In the genomic region with DNA sequence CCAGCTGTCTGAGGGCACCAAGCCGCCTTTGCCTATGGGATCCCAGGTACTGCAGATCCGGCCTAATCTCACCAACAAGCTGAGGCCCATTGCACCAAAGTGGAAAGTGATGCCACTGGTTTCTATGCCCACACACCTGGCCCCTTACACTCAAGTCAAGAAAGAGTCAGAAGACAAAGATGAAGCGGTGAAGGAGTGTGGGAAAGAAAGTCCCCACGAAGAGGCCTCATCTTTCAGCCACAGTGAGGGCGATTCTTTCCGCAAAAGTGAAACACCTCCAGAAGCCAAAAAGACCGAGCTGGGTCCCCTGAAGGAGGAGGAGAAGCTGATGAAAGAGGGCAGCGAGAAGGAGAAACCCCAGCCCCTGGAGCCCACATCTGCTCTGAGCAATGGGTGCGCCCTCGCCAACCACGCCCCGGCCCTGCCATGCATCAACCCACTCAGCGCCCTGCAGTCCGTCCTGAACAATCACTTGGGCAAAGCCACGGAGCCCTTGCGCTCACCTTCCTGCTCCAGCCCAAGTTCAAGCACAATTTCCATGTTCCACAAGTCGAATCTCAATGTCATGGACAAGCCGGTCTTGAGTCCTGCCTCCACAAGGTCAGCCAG, we compare ENCODE assay signal across 15 cellular contexts.
DNase-seq lines count a peak whose midpoint lies in the region; ATAC-seq lines count a peak whose summit lies in the region.
"Had no signal": no experiment of that assay in that cellular context is flagged by ENCODE, and none has a peak within 500 bp of the region (broad histone marks: within the 10 kb centered on the region; RNA-seq: fewer than 3 reads in every experiment).

No MANE protein-coding gene starts in this region.

- no peaks in the 10 kb centered on the region for H3K4me1 Mint-ChIP-seq in activated CD4-positive, alpha-beta T cell treated with anti-CD3 and anti-CD28 coated beads, Interleukin-2, amount 10 ng/mL, durations not matched to agents 7 days and 5 days
- no peaks in the 10 kb centered on the region for H3K4me1 Mint-ChIP-seq in activated naive CD4-positive, alpha-beta T cell treated with anti-CD3 and anti-CD28 coated beads, Interleukin-2, amount 10 ng/mL, durations not matched to agents 7 days and 5 days
- peaks cover 10% of the 10 kb centered on the region for H3K4me1 Mint-ChIP-seq in activated T-helper 17 cell treated with anti-CD3 and anti-CD28 coated beads, Interleukin-2, amount 50 U/mL, for 72 hours
- H3K4me1 Mint-ChIP-seq: CD4-positive, alpha-beta memory T cell had no signal

- CTCF ChIA-PET in activated CD4-positive, alpha-beta T cell treated with anti-CD3 and anti-CD28 coated beads, Interleukin-2, amount 10 ng/mL, durations not matched to agents 7 days and 5 days (lab: Charles Lee), result no interaction called here
- CTCF ChIA-PET in activated naive CD4-positive, alpha-beta T cell treated with anti-CD3 and anti-CD28 coated beads, Interleukin-2, amount 10 ng/mL, durations not matched to agents 7 days and 5 days (lab: Charles Lee), result no interaction called here

- ATAC-seq in activated naive CD4-positive, alpha-beta T cell treated with anti-CD3 and anti-CD28 coated beads, Interleukin-2, amount 50 U/mL, for 72 hours, result peak; percentile 18 to 78
- peak; percentile 81 for ATAC-seq in activated T-helper 17 cell treated with anti-CD3 and anti-CD28 coated beads, Interleukin-2, amount 50 U/mL, for 72 hours (replicated peaks)

- POLR2A ChIA-PET in activated CD4-positive, alpha-beta T cell treated with anti-CD3 and anti-CD28 coated beads, Interleukin-2, amount 10 ng/mL, durations not matched to agents 7 days and 5 days (lab: Charles Lee), result interaction anchor here (0.7 kb wide), 1 partner anchor 23 kb away, joined by 3 read pairs; no protein-coding TSS in a partner anchor

- no peak overlapping the region for H3K27ac Mint-ChIP-seq in activated CD4-positive, alpha-beta T cell treated with anti-CD3 and anti-CD28 coated beads, Interleukin-2, amount 10 ng/mL, durations not matched to agents 7 days and 5 days
- H3K27ac Mint-ChIP-seq in activated naive CD4-positive, alpha-beta T cell treated with anti-CD3 and anti-CD28 coated beads, Interleukin-2, amount 50 U/mL, for 72 hours, result no peak overlapping the region
- H3K27ac Mint-ChIP-seq in activated naive CD4-positive, alpha-beta T cell treated with anti-CD3 and anti-CD28 coated beads, Interleukin-2, amount 10 ng/mL, durations not matched to agents 7 days and 5 days, result no peak overlapping the region
- no peak overlapping the region for H3K27ac Mint-ChIP-seq in activated T-helper 17 cell treated with anti-CD3 and anti-CD28 coated beads, Interleukin-2, amount 50 U/mL, for 72 hours

- H3K4me3 Mint-ChIP-seq in activated CD4-positive, alpha-beta T cell treated with anti-CD3 and anti-CD28 coated beads, Interleukin-2, amount 10 ng/mL, durations not matched to agents 7 days and 5 days, result no peak overlapping the region
- no peak overlapping the region for H3K4me3 Mint-ChIP-seq in activated naive CD4-positive, alpha-beta T cell treated with anti-CD3 and anti-CD28 coated beads, Interleukin-2, amount 10 ng/mL, durations not matched to agents 7 days and 5 days
- no peak overlapping the region for H3K4me3 Mint-ChIP-seq in activated T-helper 17 cell treated with anti-CD3 and anti-CD28 coated beads, Interleukin-2, amount 50 U/mL, for 72 hours
- H3K4me3 Mint-ChIP-seq: CD4-positive, alpha-beta memory T cell had no signal

- peaks cover 2% of the 10 kb centered on the region for H3K9me3 Mint-ChIP-seq in activated CD4-positive, alpha-beta T cell treated with anti-CD3 and anti-CD28 coated beads, Interleukin-2, amount 10 ng/mL, durations not matched to agents 7 days and 5 days
- H3K9me3 Mint-ChIP-seq in activated naive CD4-positive, alpha-beta T cell treated with anti-CD3 and anti-CD28 coated beads, Interleukin-2, amount 50 U/mL, for 72 hours, result peaks cover 0 to 10% of the 10 kb centered on the region in 2 donors
- H3K9me3 Mint-ChIP-seq in activated naive CD4-positive, alpha-beta T cell treated with anti-CD3 and anti-CD28 coated beads, Interleukin-2, amount 10 ng/mL, durations not matched to agents 7 days and 5 days, result no peaks in the 10 kb centered on the region
- H3K9me3 Mint-ChIP-seq in activated T-helper 17 cell treated with anti-CD3 and anti-CD28 coated beads, Interleukin-2, amount 50 U/mL, for 72 hours, result no peaks in the 10 kb centered on the region

- H3K27me3 Mint-ChIP-seq in activated CD4-positive, alpha-beta T cell treated with anti-CD3 and anti-CD28 coated beads, Interleukin-2, amount 10 ng/mL, durations not matched to agents 7 days and 5 days, result no peaks in the 10 kb centered on the region
- no peaks in the 10 kb centered on the region for H3K27me3 Mint-ChIP-seq in activated naive CD4-positive, alpha-beta T cell treated with anti-CD3 and anti-CD28 coated beads, Interleukin-2, amount 10 ng/mL, durations not matched to agents 7 days and 5 days
- no peaks in the 10 kb centered on the region for H3K27me3 Mint-ChIP-seq in activated T-helper 17 cell treated with anti-CD3 and anti-CD28 coated beads, Interleukin-2, amount 50 U/mL, for 72 hours

- peak; percentile 47 for DNase-seq in activated CD4-positive, alpha-beta T cell treated with anti-CD3 and anti-CD28 coated beads for 48 hours
- DNase-seq in activated CD4-positive, alpha-beta T cell treated with anti-CD3 and anti-CD28 coated beads, Interleukin-2, amount 10 ng/mL, durations not matched to agents 7 days and 5 days, result no peak
- no peak for DNase-seq in activated naive CD4-positive, alpha-beta T cell treated with anti-CD3 and anti-CD28 coated beads, Interleukin-2, amount 50 U/mL, for 72 hours (ENCODE audit: low spot score in 2 of 2)
- no peak for DNase-seq in activated naive CD4-positive, alpha-beta T cell treated with anti-CD3 and anti-CD28 coated beads, Interleukin-2, amount 10 ng/mL, durations not matched to agents 7 days and 5 days
- peak; percentile 47 for DNase-seq in stimulated activated CD8-positive, alpha-beta memory T cell treated with anti-CD3 and anti-CD28 coated beads, Interleukin-4, amount 100 ng/mL, for 48 hours
- DNase-seq in NAMALWA (ENCODE audit: low spot score), result no peak
- no peak for DNase-seq in cortex of kidney (lab: John Stamatoyannopoulos, UW)
- DNase-seq: 8988T; CD4-positive, alpha-beta memory T cell; KBM-7; NCI-H1436; NCI-H2029; NCI-H82; PC-9 had no signal

- H3K36me3 Mint-ChIP-seq in activated CD4-positive, alpha-beta T cell treated with anti-CD3 and anti-CD28 coated beads, Interleukin-2, amount 10 ng/mL, durations not matched to agents 7 days and 5 days (ENCODE audit: low read depth), result peaks cover 5% of the 10 kb centered on the region
- peaks cover 27 to 62% of the 10 kb centered on the region in 2 donors for H3K36me3 Mint-ChIP-seq in activated naive CD4-positive, alpha-beta T cell treated with anti-CD3 and anti-CD28 coated beads, Interleukin-2, amount 50 U/mL, for 72 hours
- H3K36me3 Mint-ChIP-seq in activated naive CD4-positive, alpha-beta T cell treated with anti-CD3 and anti-CD28 coated beads, Interleukin-2, amount 10 ng/mL, durations not matched to agents 7 days and 5 days, result peaks cover 14% of the 10 kb centered on the region
- H3K36me3 Mint-ChIP-seq in activated T-helper 17 cell treated with anti-CD3 and anti-CD28 coated beads, Interleukin-2, amount 50 U/mL, for 72 hours (ENCODE audit: low read depth), result peaks cover 48% of the 10 kb centered on the region

Comparison
In these comparisons a context has a peak if more than half of its experiments do, and no peak if none do; other contexts are left out.
1. DNase-seq: peak in activated CD4-positive, alpha-beta T cell treated with anti-CD3 and anti-CD28 coated beads for 48 hours (single experiment) and stimulated activated CD8-positive, alpha-beta memory T cell treated with anti-CD3 and anti-CD28 coated beads, Interleukin-4, amount 100 ng/mL, for 48 hours (single experiment); none in activated CD4-positive, alpha-beta T cell treated with anti-CD3 and anti-CD28 coated beads, Interleukin-2, amount 10 ng/mL, durations not matched to agents 7 days and 5 days (single experiment), activated naive CD4-positive, alpha-beta T cell treated with anti-CD3 and anti-CD28 coated beads, Interleukin-2, amount 50 U/mL, for 72 hours (0 of 2), activated naive CD4-positive, alpha-beta T cell treated with anti-CD3 and anti-CD28 coated beads, Interleukin-2, amount 10 ng/mL, durations not matched to agents 7 days and 5 days (single experiment), NAMALWA (single experiment) and cortex of kidney (single experiment).